Comparison of ENCODE assay signal across 8 cellular contexts in genomic region chr2:169528271-169528701, GRCh38. TPM values are rescaled to one million over a fixed set of nuclear protein-coding genes. Genes with fewer than 3 reads are reported as not detected.
DNase-seq lines count a peak whose midpoint lies in the region; ATAC-seq, FAIRE-seq and TF ChIP-seq lines count a peak whose summit lies in the region.

No MANE protein-coding gene starts in this region.

- FAIRE-seq in GM12892 (lab: Jason Lieb, UNC) = peak; percentile 97

- H3K36me3 ChIP-seq in mucosa of descending colon (ENCODE audit: low read depth) = no peaks in the 10 kb centered on the region

- intact Hi-C loops in mucosa of descending colon (cut with DNase I, micrococcal nuclease) = no loop called here

- no peak overlapping the region for H3K4me3 ChIP-seq in mucosa of descending colon

- ATAC-seq in HG02973 (IDR thresholded peaks at IDR 0.05; ENCODE audit: unreplicated experiment) (peak; percentile 81), mucosa of descending colon (peak; percentile 86)

- no peaks in the 10 kb centered on the region for H3K4me1 ChIP-seq in mucosa of descending colon (ENCODE audit: low read depth)

- DNase-seq in A172 (ENCODE audit: low spot score) (peak; percentile 59), GM12892 (ENCODE audit: insufficient read length) (peak; percentile 13), NCI-H2227 treated with DMSO at 0.1 percent for 48 hours (lab: John Stamatoyannopoulos, UW) (peak; percentile 71), mucosa of descending colon (peak in 2 of 3 donors; percentile 55 to 86)
- DNase-seq in activated CD4-positive, alpha-beta T cell treated with anti-CD3 and anti-CD28 coated beads, Interleukin-2, amount 50 U/mL, for 24 hours (ENCODE audit: low read depth in 1 of 2, low spot score in 1 of 2) = peak; percentile 49 to 59
- peak; percentile 59 for DNase-seq in effector CD8-positive, alpha-beta T cell (lab: John Stamatoyannopoulos, UW)
- peak; percentile 27 to 49 for DNase-seq in stimulated activated CD8-positive, alpha-beta memory T cell treated with anti-CD3 and anti-CD28 coated beads, Interleukin-7, amount 100 ng/mL, for 48 hours (ENCODE audit: extremely low read depth in 1 of 2, low read depth in 1 of 2)

- no peaks in the 10 kb centered on the region for H3K9me3 ChIP-seq in mucosa of descending colon

- no peak for TF ChIP-seq POLR2A in GM12892 (IDR thresholded peaks at IDR 0.05; ENCODE audit: low read depth, low read length)

- TF ChIP-seq CTCF in mucosa of descending colon (IDR thresholded peaks at IDR 0.05) = peak; percentile 87

RNA-seq across cellular contexts. Expression of gene KLHL41, which starts 18.8 kb away (rescaled TPM):
- total RNA-seq in A172 (2014; rRNA removed; shearing (Covaris generic)) = 0.19 TPM in 1 of 2 replicates, not detected in the other
- 0.15 TPM for polyA plus RNA-seq in GM12892 (2012; ENCODE audit: missing spikeins)
- total RNA-seq in mucosa of descending colon = 1 to 10 TPM; 1.1 to 1.5 (median 1.1) TPM

RNA-seq across cellular contexts. Expression of gene FASTKD1, which starts 45.4 kb away (rescaled TPM):
- total RNA-seq in A172 (2014; rRNA removed; shearing (Covaris generic)) = 37.3 and 40.4 TPM in 2 replicates
- 64.3 TPM for polyA plus RNA-seq in GM12892 (2012; ENCODE audit: missing spikeins)
- total RNA-seq in mucosa of descending colon = 10 to 100 TPM; 44.4 to 70.5 (median 58.6) TPM

RNA-seq across cellular contexts. Expression of gene BBS5, which starts 49.0 kb away (rescaled TPM):
- 1.7 and 2.0 TPM in 2 replicates for total RNA-seq in A172 (2014; rRNA removed; shearing (Covaris generic))
- polyA plus RNA-seq in GM12892 (2012; ENCODE audit: missing spikeins) = 1.9 TPM
- total RNA-seq in mucosa of descending colon = 1 to 10 TPM; 2.7 to 7.1 (median 4.4) TPM

RNA-seq across cellular contexts. Expression of gene PPIG, which starts 55.9 kb away (rescaled TPM):
- total RNA-seq in A172 (2014; rRNA removed; shearing (Covaris generic)) = 30.4 and 48.6 TPM in 2 replicates
- 64.9 TPM for polyA plus RNA-seq in GM12892 (2012; ENCODE audit: missing spikeins)
- total RNA-seq in mucosa of descending colon = 10 to 100 TPM; 45.8 to 66.9 (median 49.2) TPM

Comparison
In these comparisons a context has a peak if more than half of its experiments do, and no peak if none do; other contexts are left out.
1. DNase-seq: peak in every context shown above with its lines; median percentile 71 in NCI-H2227 treated with DMSO at 0.1 percent for 48 hours; 70 in mucosa of descending colon; 59 in A172; 59 in effector CD8-positive, alpha-beta T cell; 54 in activated CD4-positive, alpha-beta T cell treated with anti-CD3 and anti-CD28 coated beads, Interleukin-2, amount 50 U/mL, for 24 hours; 38 in stimulated activated CD8-positive, alpha-beta memory T cell treated with anti-CD3 and anti-CD28 coated beads, Interleukin-7, amount 100 ng/mL, for 48 hours; 13 in GM12892.